Comparison of ENCODE assay signal across 10 cellular contexts in genomic region chr6:144753023-144753705, GRCh38.
DNase-seq lines count a peak whose midpoint lies in the region; ATAC-seq, FAIRE-seq and TF ChIP-seq lines count a peak whose summit lies in the region.
"Had no signal": no experiment of that assay in that cellular context is flagged by ENCODE, and none has a peak within 500 bp of the region (broad histone marks: within the 10 kb centered on the region; RNA-seq: fewer than 3 reads in every experiment).

No MANE protein-coding gene starts in this region.

- ATAC-seq in GM18502 (IDR thresholded peaks at IDR 0.05; ENCODE audit: poor library complexity, unreplicated experiment) (peak; percentile 94), GM19467 (IDR thresholded peaks at IDR 0.05; ENCODE audit: unreplicated experiment) (peak; percentile 93), HG02970 (IDR thresholded peaks at IDR 0.05; ENCODE audit: low FRiP score, unreplicated experiment) (peak; percentile 82)
- ATAC-seq: activated T-helper 17 cell treated with anti-CD3 and anti-CD28 coated beads, Interleukin-2, amount 50 U/mL, for 72 hours had no signal

- no peak for TF ChIP-seq POLR2A in H54 (IDR thresholded peaks at IDR 0.05; ENCODE audit: low read depth, low read length)

- peak; percentile 3 for DNase-seq in NAMALWA (ENCODE audit: low spot score)
- no peak for DNase-seq in cerebellum (ENCODE audit: low spot score)
- DNase-seq in DMS114 treated with DMSO at 0.1 percent for 48 hours (lab: John Stamatoyannopoulos, UW; ENCODE audit: unreplicated experiment), result no peak
- DNase-seq in H54 (ENCODE audit: insufficient read length, low spot score), result no peak
- no peak for DNase-seq in stimulated activated CD4-positive, alpha-beta T cell treated with anti-CD3 and anti-CD28 coated beads, Interleukin-1b, Interleukin-23, amount 100 ng/mL, for 48 hours
- DNase-seq: stimulated activated naive CD4-positive, alpha-beta T cell had no signal

- FAIRE-seq in H54 (lab: Jason Lieb, UNC), result no peak
